ENCODE assay signal across 8 cellular contexts in the genomic region with DNA sequence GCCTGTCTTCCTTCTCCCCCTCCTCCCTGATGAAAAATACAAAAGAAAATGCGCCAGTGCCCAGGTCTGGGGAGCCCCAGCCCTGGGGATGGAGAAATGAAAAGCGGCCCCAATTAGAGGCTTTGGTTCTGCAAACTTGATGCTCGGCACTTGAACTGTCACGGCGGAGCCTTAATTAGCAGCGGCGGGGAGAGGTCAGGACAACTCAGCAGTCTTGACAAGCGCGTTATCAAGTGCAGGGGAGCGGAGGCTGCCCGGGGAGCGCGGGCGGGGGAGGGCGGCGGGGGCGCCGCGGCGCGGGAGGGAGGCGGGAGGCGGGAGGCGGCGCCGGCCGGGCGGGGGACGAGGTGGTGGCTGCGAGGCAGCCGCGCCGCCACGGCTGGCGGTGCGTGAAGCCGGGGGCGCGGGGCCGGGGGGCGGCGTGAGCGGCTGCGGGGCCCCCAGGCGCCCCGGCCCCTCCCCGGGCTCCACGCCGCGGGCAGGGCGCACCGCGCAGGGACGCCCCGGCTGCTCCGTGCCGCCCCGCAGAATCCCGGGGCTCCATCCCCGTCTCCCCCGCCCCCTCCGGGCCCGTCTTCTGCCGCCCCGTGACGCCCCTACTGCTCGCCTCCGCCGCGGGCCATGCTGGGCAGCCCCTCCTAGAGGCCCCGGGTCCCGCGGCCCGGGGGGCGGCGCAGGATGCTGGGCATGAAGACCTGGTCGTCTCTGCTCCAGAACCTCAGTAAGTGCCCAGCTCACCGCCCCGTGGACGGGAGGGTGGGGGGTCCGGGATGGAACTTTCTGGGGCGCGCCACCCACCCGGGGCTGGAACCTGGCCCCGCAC.
DNase-seq lines count a peak whose midpoint lies in the region; ATAC-seq lines count a peak whose summit lies in the region.

No MANE protein-coding gene starts in this region.

- peak; percentile 69 for DNase-seq in COR-L47 (lab: John Stamatoyannopoulos, UW)
- DNase-seq in NCI-H1105 treated with DMSO at 0.1 percent for 48 hours (lab: John Stamatoyannopoulos, UW) = peak; percentile 79
- DNase-seq in activated CD4-positive, alpha-beta T cell treated with anti-CD3 and anti-CD28 coated beads, Interleukin-2, amount 50 U/mL, for 4 hours = peak; percentile 19 to 40
- no peak for DNase-seq in LoVo (ENCODE audit: low spot score)

- peaks cover 21% of the 10 kb centered on the region for H3K27me3 Mint-ChIP-seq in stimulated activated naive CD8-positive, alpha-beta T cell treated with anti-CD3 and anti-CD28 coated beads, Interleukin-15, Interleukin-2, amounts not matched to agents 100 ng/mL and 50 ng/mL, for 24 hours

- peak overlapping the region; percentile 13 for H3K4me3 ChIP-seq in iPS-11a (ENCODE audit: low read depth, low read length)

- no peaks in the 10 kb centered on the region for H3K9me3 Mint-ChIP-seq in stimulated activated naive CD8-positive, alpha-beta T cell treated with anti-CD3 and anti-CD28 coated beads, Interleukin-15, Interleukin-2, amounts not matched to agents 100 ng/mL and 50 ng/mL, for 24 hours

- ATAC-seq in GM19395 (IDR thresholded peaks at IDR 0.05; ENCODE audit: unreplicated experiment) (no peak), GM21423 (IDR thresholded peaks at IDR 0.05; ENCODE audit: unreplicated experiment) (no peak)

- H3K27ac Mint-ChIP-seq in stimulated activated naive CD8-positive, alpha-beta T cell treated with anti-CD3 and anti-CD28 coated beads, Interleukin-15, Interleukin-2, amounts not matched to agents 100 ng/mL and 50 ng/mL, for 24 hours = no peak overlapping the region

- H3K36me3 Mint-ChIP-seq in stimulated activated naive CD8-positive, alpha-beta T cell treated with anti-CD3 and anti-CD28 coated beads, Interleukin-15, Interleukin-2, amounts not matched to agents 100 ng/mL and 50 ng/mL, for 24 hours (ENCODE audit: low read depth) = no peaks in the 10 kb centered on the region

- H3K4me3 Mint-ChIP-seq in stimulated activated naive CD8-positive, alpha-beta T cell treated with anti-CD3 and anti-CD28 coated beads, Interleukin-15, Interleukin-2, amounts not matched to agents 100 ng/mL and 50 ng/mL, for 24 hours = peak overlapping the region; percentile 55

- peaks cover 9% of the 10 kb centered on the region for H3K4me1 Mint-ChIP-seq in stimulated activated naive CD8-positive, alpha-beta T cell treated with anti-CD3 and anti-CD28 coated beads, Interleukin-15, Interleukin-2, amounts not matched to agents 100 ng/mL and 50 ng/mL, for 24 hours (ENCODE audit: low read depth)
